In the genomic region with DNA sequence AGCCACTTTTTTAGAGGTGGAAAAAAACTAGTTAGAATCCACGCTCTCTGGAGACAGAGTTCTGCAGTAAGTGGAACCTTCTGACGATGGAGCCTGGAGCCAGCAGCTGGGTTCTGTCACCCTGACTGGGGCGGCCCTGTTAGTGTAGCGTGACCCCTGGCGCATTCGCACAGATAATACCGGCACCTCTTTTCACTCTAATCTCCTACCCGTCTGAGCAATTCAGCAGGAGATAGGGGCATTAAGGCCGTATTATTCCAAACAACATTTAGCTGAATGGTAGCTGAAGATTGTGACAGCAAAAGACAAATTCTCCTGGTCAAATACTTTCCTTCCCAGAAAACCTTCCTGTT, we compare ENCODE assay signal across 12 cellular contexts.
A peak's percentile ranks its signal among the peaks of the same experiment; 100 is the strongest.
DNase-seq lines count a peak whose midpoint lies in the region; TF ChIP-seq lines count a peak whose summit lies in the region.
"Had no signal": no experiment of that assay in that cellular context is flagged by ENCODE, and none has a peak within 500 bp of the region (broad histone marks: within the 10 kb centered on the region; RNA-seq: fewer than 3 reads in every experiment).

No MANE protein-coding gene starts in this region.

- 9 to 18% (median 13%) methylated on average over 9 of the region's 9 CpGs for WGBS in ovary, 3 donors

- no peaks in the 10 kb centered on the region for H3K9me3 ChIP-seq in ovary

- peak overlapping the region in 1 of 2 donors; percentile 49 for H3K27ac ChIP-seq in ovary

- DNase-seq in HCEC 1CT (peak; percentile 62), cardiac fibroblast (ENCODE audit: low read depth in 2 of 2) (peak; percentile 38 to 75), hepatic stellate cell (ENCODE audit: low spot score) (peak; percentile 11), ovary (peak; percentile 71 to 88 (median 82)), Kasumi-1 (lab: John Stamatoyannopoulos, UW) (no peak), NCI-H1048 (lab: John Stamatoyannopoulos, UW) (no peak), GM20000 (ENCODE audit: low spot score) (no peak), NCI-H1092 (lab: John Stamatoyannopoulos, UW) (no peak)
- DNase-seq: activated B cell treated with CpG ODN at 0.5 μM for 24 hours; activated CD8-positive, alpha-beta memory T cell treated with anti-CD3 and anti-CD28 coated beads, Interleukin-2, amount 10 ng/mL, durations not matched to agents 7 days and 5 days; GDM1; stimulated activated CD4-positive, alpha-beta T cell treated with anti-CD3 and anti-CD28 coated beads, Interleukin-4, amount 100 ng/mL, for 1 hour had no signal

- no peak for TF ChIP-seq EP300 in ovary (IDR thresholded peaks at IDR 0.05)

- TF ChIP-seq CTCF in cardiac fibroblast (IDR thresholded peaks at IDR 0.05; ENCODE audit: low read depth, low read length): peak; percentile 4
- no peak for TF ChIP-seq CTCF in ovary (IDR thresholded peaks at IDR 0.05)
- TF ChIP-seq CTCF in GM20000 (IDR thresholded peaks at IDR 0.05; ENCODE audit: extremely low read depth, missing control alignments): no peak

- no peaks in the 10 kb centered on the region for H3K27me3 ChIP-seq in ovary

- H3K4me3 ChIP-seq in cardiac fibroblast (replicated peaks in 1 of 2; ENCODE audit: low read depth in 2 of 2, low read length in 2 of 2) (no peak overlapping the region), ovary (no peak overlapping the region)

- no peaks in the 10 kb centered on the region for H3K36me3 ChIP-seq in ovary

- intact Hi-C loops in ovary (cut with DNase I): loop anchor here in 1 of 4 donors (5.0 kb wide), 1 partner anchor 484 kb away; no protein-coding TSS in a partner anchor

- TF ChIP-seq POLR2A in ovary (IDR thresholded peaks at IDR 0.05): no peak

- H3K4me1 ChIP-seq in ovary (ENCODE audit: insufficient read depth): peaks cover 4% of the 10 kb centered on the region

Comparison
In these comparisons a context has a peak if more than half of its experiments do, and no peak if none do; other contexts are left out.
1. DNase-seq: peak in HCEC 1CT (single experiment), cardiac fibroblast (2 of 2), hepatic stellate cell (single experiment) and ovary (5 of 5); none in Kasumi-1 (0 of 2), NCI-H1048 (single experiment), GM20000 (single experiment) and NCI-H1092 (single experiment).